26 cellular contexts compared by ENCODE assay signal in the genomic region with DNA sequence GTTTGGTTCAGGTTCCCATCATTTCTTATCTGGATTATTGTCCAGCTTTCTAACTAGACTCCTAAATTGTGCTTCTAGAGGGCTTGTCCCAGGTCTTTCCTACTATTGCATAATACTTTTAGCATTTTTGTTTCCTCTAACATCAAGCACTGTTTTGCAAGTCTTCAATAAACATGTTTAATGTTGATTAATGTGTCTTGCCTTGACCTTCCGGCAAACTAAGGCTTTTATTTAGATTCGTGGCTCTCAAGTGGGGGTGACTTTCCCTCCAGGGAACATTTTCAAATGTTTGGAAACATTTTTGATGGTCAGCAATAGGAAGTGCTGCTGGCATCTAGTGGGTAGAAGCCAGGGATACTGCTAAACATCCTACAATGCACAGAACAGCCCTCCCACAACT.
A peak's percentile ranks its signal among the peaks of the same experiment; 100 is the strongest.
DNase-seq lines count a peak whose midpoint lies in the region; ATAC-seq and TF ChIP-seq lines count a peak whose summit lies in the region.
"Had no signal": no experiment of that assay in that cellular context is flagged by ENCODE, and none has a peak within 500 bp of the region (broad histone marks: within the 10 kb centered on the region; RNA-seq: fewer than 3 reads in every experiment).

No MANE protein-coding gene starts in this region.

- peaks cover 0 to 3% of the 10 kb centered on the region in 2 experiments; a peak in 1 of 4 replicates for H3K4me1 ChIP-seq in HCT116 (ENCODE audit: control insufficient read depth in 1 of 2, insufficient read depth in 2 of 2, low read length in 2 of 2)
- H3K4me1 ChIP-seq in body of pancreas: peaks cover 15% of the 10 kb centered on the region
- H3K4me1 ChIP-seq in spleen: peaks cover 0 to 28% (median 19%) of the 10 kb centered on the region in 6 donors
- H3K4me1 ChIP-seq: prostate gland had no signal

- no peak for TF ChIP-seq RAD21 in HCT116 (IDR thresholded peaks at IDR 0.05; ENCODE audit: low read depth)

- RAD21 ChIA-PET in HCT116 (lab: Charles Lee; ENCODE audit: low non-redundant PET in 1 of 2, low total read pairs in 2 of 2, uncharacterized antibody in 2 of 2, unreplicated experiment in 2 of 2): no interaction called here

- H4K20me1 ChIP-seq in HCT116 (ENCODE audit: insufficient read depth): no peaks in the 10 kb centered on the region

- CTCF ChIA-PET in HCT116 (lab: Charles Lee): interaction anchor here (1.4 to 1.9 kb wide), 3 partner anchors 10 to 238 kb away, joined by 3 to 5 read pairs (median 5); no protein-coding TSS in a partner anchor

- no peaks in the 10 kb centered on the region for H3K79me2 ChIP-seq in HCT116 (ENCODE audit: insufficient read depth, low read length)
- H3K79me2 ChIP-seq: hepatocyte had no signal

- no peak overlapping the region for H2AFZ ChIP-seq in HCT116 (ENCODE audit: low read depth, low read length, poor library complexity, severe bottlenecking)
- H2AFZ ChIP-seq: hepatocyte, PC-9 had no signal

- ATAC-seq in HCT116: no peak
- ATAC-seq in body of pancreas: peak; percentile 77
- no peak for ATAC-seq in SK-N-SH treated with all-trans-retinoic acid at 6 μM for 48 hours
- no peak for ATAC-seq in GM18511 (IDR thresholded peaks at IDR 0.05; ENCODE audit: unreplicated experiment)

- H3K27ac ChIP-seq in HCT116 (ENCODE audit: low read depth, low read length): no peak overlapping the region
- peak overlapping the region in 2 of 4 donors; percentile 46 to 57 for H3K27ac ChIP-seq in body of pancreas
- H3K27ac ChIP-seq in spleen: peak overlapping the region in 6 of 8 donors; percentile 28 to 68 (median 59)
- H3K27ac ChIP-seq: hepatocyte, KMS-11, neutrophil, PC-9, prostate gland, tibial nerve, VCaP had no signal

- H3K4me3 ChIP-seq in HCT116 (replicated peaks in 1 of 2; ENCODE audit: low read depth in 1 of 2, low read length in 2 of 2) (no peak overlapping the region), body of pancreas (no peak overlapping the region), fibroblast of villous mesenchyme (ENCODE audit: low read depth, low read length) (no peak overlapping the region), spleen (no peak overlapping the region)
- H3K4me3 ChIP-seq: HAP-1, hepatocyte, PC-9, prostate gland, tibial nerve had no signal

- POLR2A ChIA-PET in HCT116 (lab: Charles Lee): no interaction called here

- no peaks in the 10 kb centered on the region for H3K27me3 ChIP-seq in HCT116 (ENCODE audit: insufficient read depth, low read length)
- no peaks in the 10 kb centered on the region for H3K27me3 ChIP-seq in body of pancreas
- H3K27me3 ChIP-seq in spleen (replicated peaks in 1 of 7): no peaks in the 10 kb centered on the region
- H3K27me3 ChIP-seq: hepatocyte, neutrophil, tibial nerve had no signal

- no peak overlapping the region for H3K9ac ChIP-seq in HCT116 (ENCODE audit: low read length)
- H3K9ac ChIP-seq: KMS-11 had no signal

- H3K9me2 ChIP-seq in HCT116 (ENCODE audit: insufficient read depth): no peaks in the 10 kb centered on the region

- WGBS in body of pancreas, 2 donors: 28 to 37% methylated on average over 2 of the region's 2 CpGs
- WGBS in spleen, 5 donors: 32 to 54% (median 45%) methylated on average over 2 of the region's 2 CpGs

- no peak overlapping the region for H3K4me2 ChIP-seq in HCT116 (ENCODE audit: low read length)
- H3K4me2 ChIP-seq: hepatocyte, KMS-11, PC-9 had no signal

- no peak for DNase-seq in HCT116 (ENCODE audit: low read depth, low spot score)
- no peak for DNase-seq in body of pancreas
- DNase-seq in fibroblast of villous mesenchyme (ENCODE audit: low read depth): peak; percentile 81
- no peak for DNase-seq in spleen
- DNase-seq in stimulated activated CD4-positive, alpha-beta T cell treated with anti-CD3 and anti-CD28 coated beads, Interleukin-4, amount 100 ng/mL, for 4 hours: no peak
- no peak for DNase-seq in germinal center (ENCODE audit: low spot score)
- DNase-seq: activated CD4-positive, alpha-beta T cell treated with anti-CD3 and anti-CD28 coated beads for 48 hours; activated gamma-delta T cell treated with Interleukin-2 at 50 U/mL for 16 hours; activated T-cell treated with anti-CD3 and anti-CD28 coated beads, Interleukin-2, amount 50 U/mL, for 24 hours; DND-41; left cardiac atrium; NCI-H1694 treated with DMSO at 0.1 percent for 48 hours; NCI-H2171; NCI-H524 treated with DMSO at 0.1 percent for 48 hours; Right ventricle myocardium superior; stimulated activated CD8-positive, alpha-beta memory T cell treated with anti-CD3 and anti-CD28 coated beads, Interleukin-4, amount 100 ng/mL, for 48 hours had no signal

- H3K9me3 ChIP-seq in HCT116 (ENCODE audit: control insufficient read depth in 1 of 2, insufficient read depth in 1 of 2, low read depth in 1 of 2, low read length in 2 of 2): no peaks in the 10 kb centered on the region
- no peaks in the 10 kb centered on the region for H3K9me3 ChIP-seq in body of pancreas
- no peaks in the 10 kb centered on the region for H3K9me3 ChIP-seq in spleen
- H3K9me3 ChIP-seq: HAP-1, neutrophil, prostate gland, tibial nerve had no signal

- TF ChIP-seq CTCF in HCT116 (IDR thresholded peaks at IDR 0.05 in 2 of 3, conservative IDR thresholded peaks at IDR 0.05 in 1 of 3; ENCODE audit: borderline replicate concordance in 1 of 3, insufficient read depth in 1 of 3, low read depth in 2 of 3, low read length in 2 of 3) (no peak), body of pancreas (IDR thresholded peaks at IDR 0.05) (no peak), fibroblast of villous mesenchyme (IDR thresholded peaks at IDR 0.05; ENCODE audit: insufficient read depth, low read depth, low read length) (no peak), spleen (IDR thresholded peaks at IDR 0.05 in 8 of 11, conservative IDR thresholded peaks at IDR 0.05 in 3 of 11) (no peak)

- H3K36me3 ChIP-seq in HCT116 (ENCODE audit: control insufficient read depth in 1 of 2, insufficient read depth in 2 of 2, low read length in 2 of 2) (no peaks in the 10 kb centered on the region), body of pancreas (replicated peaks in 1 of 2; ENCODE audit: insufficient read depth in 1 of 2, low read depth in 2 of 2) (no peaks in the 10 kb centered on the region), spleen (no peaks in the 10 kb centered on the region)
- H3K36me3 ChIP-seq: HAP-1, neutrophil, prostate gland, tibial nerve had no signal

- no TSS peak for BruUV-seq in HCT116 (replicated peaks; lab: Mats Ljungman, UMichigan)

- intact Hi-C loops in HCT116 (cut with micrococcal nuclease) (no loop called here), body of pancreas (cut with DNase I) (no loop called here), spleen (cut with DNase I; ENCODE audit: low total_unique reads) (no loop called here)

- TF ChIP-seq POLR2A in HCT116 (IDR thresholded peaks at IDR 0.05; ENCODE audit: borderline replicate concordance, extremely low read depth, insufficient read depth, insufficient read length): no peak
- TF ChIP-seq POLR2A in body of pancreas (IDR thresholded peaks at IDR 0.05): no peak
- TF ChIP-seq POLR2A in spleen (IDR thresholded peaks at IDR 0.05): no peak

TF ChIP-seq in HCT116, 20 proteins besides CTCF, POLR2A, EP300 and RAD21 (continues in another document):
- TF ChIP-seq, protein P1, sequence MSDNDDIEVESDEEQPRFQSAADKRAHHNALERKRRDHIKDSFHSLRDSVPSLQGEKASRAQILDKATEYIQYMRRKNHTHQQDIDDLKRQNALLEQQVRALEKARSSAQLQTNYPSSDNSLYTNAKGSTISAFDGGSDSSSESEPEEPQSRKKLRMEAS (IDR thresholded peaks at IDR 0.05): no peak
- TF ChIP-seq, protein P2, sequence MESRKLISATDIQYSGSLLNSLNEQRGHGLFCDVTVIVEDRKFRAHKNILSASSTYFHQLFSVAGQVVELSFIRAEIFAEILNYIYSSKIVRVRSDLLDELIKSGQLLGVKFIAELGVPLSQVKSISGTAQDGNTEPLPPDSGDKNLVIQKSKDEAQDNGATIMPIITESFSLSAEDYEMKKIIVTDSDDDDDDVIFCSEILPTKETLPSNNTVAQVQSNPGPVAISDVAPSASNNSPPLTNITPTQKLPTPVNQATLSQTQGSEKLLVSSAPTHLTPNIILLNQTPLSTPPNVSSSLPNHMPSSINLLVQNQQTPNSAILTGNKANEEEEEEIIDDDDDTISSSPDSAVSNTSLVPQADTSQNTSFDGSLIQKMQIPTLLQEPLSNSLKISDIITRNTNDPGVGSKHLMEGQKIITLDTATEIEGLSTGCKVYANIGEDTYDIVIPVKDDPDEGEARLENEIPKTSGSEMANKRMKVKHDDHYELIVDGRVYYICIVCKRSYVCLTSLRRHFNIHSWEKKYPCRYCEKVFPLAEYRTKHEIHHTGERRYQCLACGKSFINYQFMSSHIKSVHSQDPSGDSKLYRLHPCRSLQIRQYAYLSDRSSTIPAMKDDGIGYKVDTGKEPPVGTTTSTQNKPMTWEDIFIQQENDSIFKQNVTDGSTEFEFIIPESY (IDR thresholded peaks at IDR 0.05; ENCODE audit: extremely low read depth, insufficient replicate concordance, low read length): no peak
- TF ChIP-seq SRF (IDR thresholded peaks at IDR 0.05; ENCODE audit: low read depth) (no peak), ELF1 (IDR thresholded peaks at IDR 0.05; ENCODE audit: borderline replicate concordance, low read depth) (no peak)

TF ChIP-seq in SK-N-SH treated with all-trans-retinoic acid at 6 μM for 48 hours, 23 proteins besides CTCF, POLR2A, EP300 and RAD21 (continues in another document):
- no peak for TF ChIP-seq CREB5 (CRISPR knock-in tag; IDR thresholded peaks at IDR 0.05; ENCODE audit: low read depth)
- TF ChIP-seq, protein P3, sequence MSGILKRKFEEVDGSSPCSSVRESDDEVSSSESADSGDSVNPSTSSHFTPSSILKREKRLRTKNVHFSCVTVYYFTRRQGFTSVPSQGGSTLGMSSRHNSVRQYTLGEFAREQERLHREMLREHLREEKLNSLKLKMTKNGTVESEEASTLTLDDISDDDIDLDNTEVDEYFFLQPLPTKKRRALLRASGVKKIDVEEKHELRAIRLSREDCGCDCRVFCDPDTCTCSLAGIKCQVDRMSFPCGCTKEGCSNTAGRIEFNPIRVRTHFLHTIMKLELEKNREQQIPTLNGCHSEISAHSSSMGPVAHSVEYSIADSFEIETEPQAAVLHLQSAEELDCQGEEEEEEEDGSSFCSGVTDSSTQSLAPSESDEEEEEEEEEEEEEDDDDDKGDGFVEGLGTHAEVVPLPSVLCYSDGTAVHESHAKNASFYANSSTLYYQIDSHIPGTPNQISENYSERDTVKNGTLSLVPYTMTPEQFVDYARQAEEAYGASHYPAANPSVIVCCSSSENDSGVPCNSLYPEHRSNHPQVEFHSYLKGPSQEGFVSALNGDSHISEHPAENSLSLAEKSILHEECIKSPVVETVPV (CRISPR knock-in tag; IDR thresholded peaks at IDR 0.05): no peak
- no peak for TF ChIP-seq ZFP30 (CRISPR knock-in tag; IDR thresholded peaks at IDR 0.05)
